16 cellular contexts compared by ENCODE assay signal in genomic region chr10:33365314-33365713, GRCh38. TPM values are rescaled to one million over a fixed set of nuclear protein-coding genes. Genes with fewer than 3 reads are reported as not detected.
DNase-seq lines count a peak whose midpoint lies in the region; ATAC-seq and TF ChIP-seq lines count a peak whose summit lies in the region.
"Had no signal": no experiment of that assay in that cellular context is flagged by ENCODE, and none has a peak within 500 bp of the region (broad histone marks: within the 10 kb centered on the region; RNA-seq: fewer than 3 reads in every experiment).

No MANE protein-coding gene starts in this region.

- CTCF ChIA-PET in IMR-90 (lab: Yijun Ruan, JAX), result no interaction called here

- peaks cover 20% of the 10 kb centered on the region for H3K4me1 Mint-ChIP-seq in T-helper 2 cell treated with Interferon-gamma antibody and Interleukin-4, amounts not matched to agents 5 μg/mL and 100 μg/mL, for 36 hours (ENCODE audit: low read depth)
- peaks cover 10% of the 10 kb centered on the region for H3K4me1 Mint-ChIP-seq in activated T-helper 17 cell treated with anti-CD3 and anti-CD28 coated beads, Interleukin-2, amount 50 U/mL, for 72 hours
- H3K4me1 Mint-ChIP-seq: brain, immature natural killer cell had no signal

- peak overlapping the region; percentile 90; the same call in 1 of the 2 replicates for H3K23ac ChIP-seq in IMR-90 (ENCODE audit: low read depth, low read length)

- 0 out of 2 replicates have a peak overlapping the region, but pooled peaks have one; percentile 4 for H3K9ac ChIP-seq in IMR-90 (ENCODE audit: low read depth, low read length)

- no peak for TF ChIP-seq RAD21 in IMR-90 (IDR thresholded peaks at IDR 0.05; ENCODE audit: low read length)

- H3K4me2 ChIP-seq in IMR-90 (ENCODE audit: low read depth, low read length), result peak overlapping the region; percentile 65; the same call in 1 of the 2 replicates

- H2BK20ac ChIP-seq in IMR-90 (ENCODE audit: low read depth, low read length), result peak overlapping the region; percentile 95

- H3K36me3 Mint-ChIP-seq in T-helper 2 cell treated with Interferon-gamma antibody and Interleukin-4, amounts not matched to agents 5 μg/mL and 100 μg/mL, for 36 hours (ENCODE audit: low read depth), result peaks cover 2% of the 10 kb centered on the region
- no peaks in the 10 kb centered on the region for H3K36me3 Mint-ChIP-seq in activated T-helper 17 cell treated with anti-CD3 and anti-CD28 coated beads, Interleukin-2, amount 50 U/mL, for 72 hours (ENCODE audit: low read depth)
- H3K36me3 Mint-ChIP-seq: brain had no signal

- peak overlapping the region; percentile 96 for H2AK5ac ChIP-seq in IMR-90 (ENCODE audit: low read depth, low read length)

- dilution Hi-C loops in IMR-90 (cut with HindIII; ENCODE audit: low sequenced_read_pairs, unreplicated experiment), result no loop called here

- H4K5ac ChIP-seq in IMR-90 (ENCODE audit: low read depth, low read length), result peak overlapping the region; percentile 90

- H2BK15ac ChIP-seq in IMR-90 (ENCODE audit: low read depth, low read length), result peak overlapping the region; percentile 93

- intact Hi-C loops in IMR-90 (cut with micrococcal nuclease), result no loop called here

- peaks cover 41% of the 10 kb centered on the region for H3K9me3 Mint-ChIP-seq in T-helper 2 cell treated with Interferon-gamma antibody and Interleukin-4, amounts not matched to agents 5 μg/mL and 100 μg/mL, for 36 hours
- H3K9me3 Mint-ChIP-seq in activated T-helper 17 cell treated with anti-CD3 and anti-CD28 coated beads, Interleukin-2, amount 50 U/mL, for 72 hours, result peaks cover 12% of the 10 kb centered on the region

- no peaks in the 10 kb centered on the region for H3K36me3 ChIP-seq in IMR-90 (ENCODE audit: control insufficient read depth, insufficient read depth, low read length)
- no peaks in the 10 kb centered on the region for H3K36me3 ChIP-seq in mesodermal cell (ENCODE audit: control insufficient read depth, insufficient read depth, low read length)
- H3K36me3 ChIP-seq: gastroesophageal sphincter, pancreas had no signal

- H3K4me3 Mint-ChIP-seq in T-helper 2 cell treated with Interferon-gamma antibody and Interleukin-4, amounts not matched to agents 5 μg/mL and 100 μg/mL, for 36 hours, result peak overlapping the region; percentile 10
- H3K4me3 Mint-ChIP-seq in activated T-helper 17 cell treated with anti-CD3 and anti-CD28 coated beads, Interleukin-2, amount 50 U/mL, for 72 hours, result peak overlapping the region; percentile 48
- H3K4me3 Mint-ChIP-seq: brain; effector memory CD8-positive, alpha-beta T cell; immature natural killer cell had no signal

- H4K20me1 ChIP-seq in IMR-90 (ENCODE audit: insufficient read depth, low read length), result no peaks in the 10 kb centered on the region

- ATAC-seq in IMR-90 (ENCODE audit: low read depth) (peak; percentile 16), GM18505 (IDR thresholded peaks at IDR 0.05; ENCODE audit: unreplicated experiment) (no peak), GM19455 (IDR thresholded peaks at IDR 0.05; ENCODE audit: unreplicated experiment) (no peak)
- ATAC-seq in activated T-helper 17 cell treated with anti-CD3 and anti-CD28 coated beads, Interleukin-2, amount 50 U/mL, for 72 hours (replicated peaks), result peak; percentile 34
- ATAC-seq: effector memory CD8-positive, alpha-beta T cell; gastroesophageal sphincter had no signal

- peak overlapping the region; percentile 92 for H3K14ac ChIP-seq in IMR-90 (replicated peaks; ENCODE audit: low read depth, low read length)

- TF ChIP-seq POLR2A in IMR-90 (IDR thresholded peaks at IDR 0.05; ENCODE audit: low read depth, low read length), result no peak
- TF ChIP-seq POLR2A in GM18505 (IDR thresholded peaks at IDR 0.05; ENCODE audit: borderline replicate concordance, extremely low read depth, insufficient read depth, insufficient read length), result no peak

- no peaks in the 10 kb centered on the region for H3K27me3 ChIP-seq in IMR-90 (ENCODE audit: control insufficient read depth, insufficient read depth, low read length)
- H3K27me3 ChIP-seq: gastroesophageal sphincter, pancreas had no signal

- H2AK9ac ChIP-seq in IMR-90 (replicated peaks; ENCODE audit: low read depth, low read length, poor library complexity), result peak overlapping the region; percentile 73

- H3K27me3 Mint-ChIP-seq in T-helper 2 cell treated with Interferon-gamma antibody and Interleukin-4, amounts not matched to agents 5 μg/mL and 100 μg/mL, for 36 hours (ENCODE audit: low read depth), result no peaks in the 10 kb centered on the region
- peaks cover 25% of the 10 kb centered on the region for H3K27me3 Mint-ChIP-seq in activated T-helper 17 cell treated with anti-CD3 and anti-CD28 coated beads, Interleukin-2, amount 50 U/mL, for 72 hours

- H3K27ac ChIP-seq in IMR-90 (ENCODE audit: insufficient read depth, low read length), result peak overlapping the region; percentile 93
- H3K27ac ChIP-seq in mesodermal cell (ENCODE audit: low read depth, low read length, severe bottlenecking), result peak overlapping the region; percentile 75
- H3K27ac ChIP-seq: gastroesophageal sphincter had no signal

- peak overlapping the region; percentile 78 to 91 for H4K8ac ChIP-seq in IMR-90 (ENCODE audit: low read depth in 2 of 2, low read length in 2 of 2)

- peak overlapping the region; percentile 99 for H2BK120ac ChIP-seq in IMR-90 (ENCODE audit: low read depth, low read length)

- H3K4me3 ChIP-seq in IMR-90 (ENCODE audit: insufficient read depth, low read depth, low read length) (no peak overlapping the region), mesodermal cell (ENCODE audit: extremely low read depth, insufficient read depth, low read length, poor library complexity, severe bottlenecking) (no peak overlapping the region)
- H3K4me3 ChIP-seq: gastroesophageal sphincter, pancreas had no signal

- no peak for DNase-seq in T-helper 2 cell treated with Interferon-gamma antibody and Interleukin-4, amounts not matched to agents 5 μg/mL and 100 μg/mL, for 36 hours (ENCODE audit: low spot score)
- no peak for DNase-seq in T-helper 2 cell
- peak; percentile 41 for DNase-seq in IMR-90
- DNase-seq in NCI-H1105 (lab: John Stamatoyannopoulos, UW), result no peak
- DNase-seq: COR-L47; effector memory CD8-positive, alpha-beta T cell; immature natural killer cell; NCI-H1694; NCI-H524 treated with DMSO at 0.1 percent for 48 hours; pancreas had no signal

- H3K27ac Mint-ChIP-seq in T-helper 2 cell treated with Interferon-gamma antibody and Interleukin-4, amounts not matched to agents 5 μg/mL and 100 μg/mL, for 36 hours, result no peak overlapping the region
- H3K27ac Mint-ChIP-seq in activated T-helper 17 cell treated with anti-CD3 and anti-CD28 coated beads, Interleukin-2, amount 50 U/mL, for 72 hours, result peak overlapping the region; percentile 78
- H3K27ac Mint-ChIP-seq: brain; effector memory CD8-positive, alpha-beta T cell; immature natural killer cell had no signal

- peak overlapping the region; percentile 88 for H3K56ac ChIP-seq in IMR-90 (ENCODE audit: extremely low read depth, insufficient read depth, low read length)

- H2BK5ac ChIP-seq in IMR-90 (ENCODE audit: low read depth, low read length, poor library complexity, severe bottlenecking), result peak overlapping the region; percentile 99

- no TSS peak for BruUV-seq in IMR-90 (replicated peaks; lab: Mats Ljungman, UMichigan)

- H2AFZ ChIP-seq in IMR-90 (replicated peaks; ENCODE audit: low read length, poor library complexity), result peak overlapping the region; percentile 72

- no CpG with 5 or more reads among the region's 1 CpG for WGBS in IMR-90 (ENCODE audit: extremely low coverage in 2 of 2, insufficient read length in 1 of 2), 2 experiments
- 100% methylated on average over 1 of the region's 1 CpG; no CpG with 5 or more reads in 1 of the 2 experiments for WGBS in mesodermal cell (ENCODE audit: insufficient coverage in 2 of 2), 2 experiments

- H3K18ac ChIP-seq in IMR-90 (ENCODE audit: low read depth, low read length), result peak overlapping the region; percentile 96

- no peak for TF ChIP-seq CTCF in IMR-90 (conservative IDR thresholded peaks at IDR 0.05; ENCODE audit: low read depth, low read length)

- peak overlapping the region; percentile 93 for H4K91ac ChIP-seq in IMR-90 (ENCODE audit: insufficient read depth, low read depth, low read length)

- in situ Hi-C loops in IMR-90 (cut with MboI; ENCODE audit: low sequenced_read_pairs), result no loop called here

- H3K9me3 ChIP-seq in IMR-90 (ENCODE audit: control insufficient read depth, insufficient read depth, low read length) (peaks cover 10% of the 10 kb centered on the region), mesodermal cell (ENCODE audit: control insufficient read depth, low read length) (peaks cover 31% of the 10 kb centered on the region)
- H3K9me3 ChIP-seq: pancreas had no signal

- H3K79me1 ChIP-seq in IMR-90 (ENCODE audit: low read depth in 1 of 2, low read length in 2 of 2), result peaks cover 0 to 8% of the 10 kb centered on the region in 2 experiments; a peak in 2 of 4 replicates

- POLR2A ChIA-PET in IMR-90 (lab: Charles Lee; ENCODE audit: unreplicated experiment), result no interaction called here

- H3K4me1 ChIP-seq in IMR-90 (ENCODE audit: control insufficient read depth, insufficient read depth, low read length) (peaks cover 10% of the 10 kb centered on the region), mesodermal cell (ENCODE audit: control insufficient read depth, insufficient read depth, low read length, poor library complexity, severe bottlenecking) (peaks cover 8% of the 10 kb centered on the region)
- H3K4me1 ChIP-seq: gastroesophageal sphincter, pancreas had no signal

- H3K9me1 ChIP-seq in IMR-90 (ENCODE audit: insufficient read depth, low read length), result peaks cover 7% of the 10 kb centered on the region; the same call in 1 of the 2 replicates

- peak overlapping the region; percentile 95 for H3K4ac ChIP-seq in IMR-90 (ENCODE audit: low read depth, low read length)

TF ChIP-seq in IMR-90, 13 proteins besides CTCF, POLR2A, EP300 and RAD21:
- TF ChIP-seq CHD1 (IDR thresholded peaks at IDR 0.05; ENCODE audit: low read depth, low read length) (no peak), MXI1 (IDR thresholded peaks at IDR 0.05; ENCODE audit: borderline replicate concordance, low read depth, low read length) (no peak)

RNA-seq across cellular contexts. Expression of gene NRP1, which starts 30.8 kb away (rescaled TPM):
- 191 and 227 TPM in 2 replicates for total RNA-seq in IMR-90 (2012; rRNA removed)
- polyA plus RNA-seq in IMR-90 (2012; rRNA removed), result 87.5 and 108 TPM in 2 replicates
- polyA plus RNA-seq in IMR-90 (2012; cell fraction: cytosol; rRNA removed), result 35.8 and 44.6 TPM in 2 replicates
- polyA plus RNA-seq in IMR-90 (2012; cell fraction: nucleus; rRNA removed; ENCODE audit: low replicate concordance), result 31.3 and 126 TPM in 2 replicates
- total RNA-seq in activated T-helper 17 cell treated with anti-CD3 and anti-CD28 coated beads, Interleukin-2, amount 50 U/mL, for 72 hours, result 1 to 10 TPM in 1 of 2 donors, under 1 TPM in 1; 0.90 to 1.2 TPM
- polyA plus RNA-seq in mesodermal cell (2013, experiment 1 of 2), result 131 TPM
- polyA plus RNA-seq in mesodermal cell (2013, experiment 2 of 2), result 119 TPM

Comparison
In these comparisons a context has a peak if more than half of its experiments do, and no peak if none do; other contexts are left out.
1. ATAC-seq: peak in IMR-90 (single experiment) and activated T-helper 17 cell treated with anti-CD3 and anti-CD28 coated beads, Interleukin-2, amount 50 U/mL, for 72 hours (single experiment); none in GM18505 (single experiment) and GM19455 (single experiment).
2. RNA of gene NRP1, which starts 30.8 kb away (total RNA-seq): 191 to 227 TPM in IMR-90; 0.90 to 1.2 TPM in activated T-helper 17 cell treated with anti-CD3 and anti-CD28 coated beads, Interleukin-2, amount 50 U/mL, for 72 hours; every median in the first group is over 10 times any median in the second.